14 cellular contexts compared by ENCODE assay signal in genomic region chr5:76522103-76522942, GRCh38.
DNase-seq lines count a peak whose midpoint lies in the region; ATAC-seq, FAIRE-seq and TF ChIP-seq lines count a peak whose summit lies in the region.
"Had no signal": no experiment of that assay in that cellular context is flagged by ENCODE, and none has a peak within 500 bp of the region (broad histone marks: within the 10 kb centered on the region; RNA-seq: fewer than 3 reads in every experiment).

No MANE protein-coding gene starts in this region.

- H3K27me3 ChIP-seq in muscle layer of duodenum (ENCODE audit: low read depth, low read length): no peaks in the 10 kb centered on the region

- no peak overlapping the region for H3K4me3 ChIP-seq in muscle layer of duodenum (ENCODE audit: low read depth in 1 of 2, low read length in 2 of 2)
- H3K4me3 ChIP-seq: K562, PC-9 had no signal

- peaks cover 42% of the 10 kb centered on the region for H3K4me1 Mint-ChIP-seq in CD14-positive monocyte
- peaks cover 72% of the 10 kb centered on the region for H3K4me1 Mint-ChIP-seq in activated naive CD8-positive, alpha-beta T cell (ENCODE audit: low read depth)

- no peak overlapping the region for H3K4me3 Mint-ChIP-seq in CD14-positive monocyte
- H3K4me3 Mint-ChIP-seq in activated naive CD8-positive, alpha-beta T cell: no peak overlapping the region
- H3K4me3 Mint-ChIP-seq: endodermal cell had no signal

- peaks cover 0 to 8% of the 10 kb centered on the region in 2 donors for H3K4me1 ChIP-seq in muscle layer of duodenum (ENCODE audit: control insufficient read depth in 1 of 2, insufficient read depth in 2 of 2, low read length in 2 of 2)

- DNase-seq in CD14-positive monocyte (ENCODE audit: low spot score) (no peak), GM18507 (ENCODE audit: extremely low spot score, insufficient read length, low read depth) (no peak), COR-L47 (lab: John Stamatoyannopoulos, UW) (no peak), NCI-H146 (lab: John Stamatoyannopoulos, UW) (no peak)
- DNase-seq: endodermal cell, NCI-H1417 treated with DMSO at 0.1 percent for 48 hours, PC-9 had no signal

- H3K27ac ChIP-seq in muscle layer of duodenum (ENCODE audit: low read length): peak overlapping the region; percentile 54
- H3K27ac ChIP-seq: parathyroid adenoma, PC-9 had no signal

- H3K9me3 ChIP-seq in muscle layer of duodenum (ENCODE audit: control insufficient read depth in 1 of 2, low read length in 2 of 2): no peaks in the 10 kb centered on the region

- ATAC-seq in GM21423 (IDR thresholded peaks at IDR 0.05; ENCODE audit: unreplicated experiment): no peak
- ATAC-seq in HG02623 (IDR thresholded peaks at IDR 0.05; ENCODE audit: unreplicated experiment): no peak
- ATAC-seq: K562 had no signal

- FAIRE-seq in GM18507 (lab: Jason Lieb, UNC): peak; percentile 80
- FAIRE-seq: frontal cortex had no signal

- H3K36me3 Mint-ChIP-seq in CD14-positive monocyte: peaks cover 7 to 12% of the 10 kb centered on the region in 2 donors
- H3K36me3 Mint-ChIP-seq in activated naive CD8-positive, alpha-beta T cell: peaks cover 10% of the 10 kb centered on the region

- intact Hi-C loops in CD14-positive monocyte (cut with micrococcal nuclease): no loop called here

- no peaks in the 10 kb centered on the region for H3K36me3 ChIP-seq in muscle layer of duodenum (ENCODE audit: control insufficient read depth in 1 of 2, insufficient read depth in 2 of 2, low read length in 2 of 2)

- no peak for TF ChIP-seq CTCF in CD14-positive monocyte (IDR thresholded peaks at IDR 0.05)

- peaks cover 0 to 7% (median 0%) of the 10 kb centered on the region in 7 donors for H3K9me3 Mint-ChIP-seq in CD14-positive monocyte
- H3K9me3 Mint-ChIP-seq in activated naive CD8-positive, alpha-beta T cell (ENCODE audit: low read depth): peaks cover 4% of the 10 kb centered on the region

- peak overlapping the region in 4 of 7 donors; percentile 66 to 84 (median 78) for H3K27ac Mint-ChIP-seq in CD14-positive monocyte
- peak overlapping the region; percentile 94 for H3K27ac Mint-ChIP-seq in activated naive CD8-positive, alpha-beta T cell
- H3K27ac Mint-ChIP-seq: endodermal cell had no signal

- H3K27me3 Mint-ChIP-seq in CD14-positive monocyte (ENCODE audit: low read depth in 3 of 3): no peaks in the 10 kb centered on the region
- H3K27me3 Mint-ChIP-seq in activated naive CD8-positive, alpha-beta T cell: no peaks in the 10 kb centered on the region
